8 cellular contexts compared by ENCODE assay signal in genomic region chr6:43013020-43013842, GRCh38. TPM values are rescaled to one million over a fixed set of nuclear protein-coding genes. Genes with fewer than 3 reads are reported as not detected.
DNase-seq lines count a peak whose midpoint lies in the region; ATAC-seq and TF ChIP-seq lines count a peak whose summit lies in the region.

No MANE protein-coding gene starts in this region.

- H3K9me3 ChIP-seq in KOPT-K1 (ENCODE audit: insufficient read depth, low read length, poor library complexity, severe bottlenecking), result no peaks in the 10 kb centered on the region
- H3K9me3 ChIP-seq in ascending aorta, result no peaks in the 10 kb centered on the region
- no peaks in the 10 kb centered on the region for H3K9me3 ChIP-seq in stomach

- H3K4me1 ChIP-seq in ascending aorta, result peaks cover 13 to 33% of the 10 kb centered on the region in 2 donors
- H3K4me1 ChIP-seq in stomach, result peaks cover 36 to 60% (median 52%) of the 10 kb centered on the region in 4 donors

- 2 to 5% (median 3%) methylated on average over 24 to 26 of the region's 26 CpGs for WGBS in stomach, 5 donors

- TF ChIP-seq POLR2A in stomach (IDR thresholded peaks at IDR 0.05), result no peak

- TF ChIP-seq CTCF in ascending aorta (IDR thresholded peaks at IDR 0.05), result no peak
- no peak for TF ChIP-seq CTCF in stomach (IDR thresholded peaks at IDR 0.05)

- H3K27ac ChIP-seq in KOPT-K1 (ENCODE audit: low read depth, low read length, poor library complexity, severe bottlenecking) (peak overlapping the region; percentile 76), ascending aorta (peak overlapping the region; percentile 80 to 81), stomach (peak overlapping the region; percentile 47 to 87 (median 84))

- DNase-seq in AG08396 (ENCODE audit: low spot score) (peak; percentile 18), ascending aorta (ENCODE audit: low spot score in 2 of 2) (no peak), iris pigment epithelial cell (ENCODE audit: low read depth) (peak; percentile 26), stomach (no peak), RPMI8226 (no peak), cortex of kidney (lab: John Stamatoyannopoulos, UW) (no peak)

- intact Hi-C loops in ascending aorta (cut with DNase I) (loop anchor here (1.0 to 5.0 kb wide), 5 partner anchors 29 to 159 kb away; partner anchors contain the start of genes PPP2R5D and SRF), stomach (cut with DNase I; ENCODE audit: low total_unique reads) (no loop called here)

- H3K27me3 ChIP-seq in ascending aorta, result no peaks in the 10 kb centered on the region
- H3K27me3 ChIP-seq in stomach, result no peaks in the 10 kb centered on the region

- H3K36me3 ChIP-seq in KOPT-K1 (ENCODE audit: insufficient read depth, low read length) (peaks cover 66% of the 10 kb centered on the region), ascending aorta (peaks cover 44 to 48% of the 10 kb centered on the region in 2 donors), stomach (peaks cover 32 to 61% (median 55%) of the 10 kb centered on the region in 4 donors)

- ATAC-seq in GM18909 (IDR thresholded peaks at IDR 0.05; ENCODE audit: poor library complexity, unreplicated experiment), result peak; percentile 4

- H3K4me3 ChIP-seq in ascending aorta, result peak overlapping the region; percentile 65 to 76
- H3K4me3 ChIP-seq in stomach, result peak overlapping the region; percentile 76 to 97 (median 86)

- TF ChIP-seq EP300 in stomach (IDR thresholded peaks at IDR 0.05), result no peak

RNA-seq across cellular contexts. Expression of gene MEA1, which starts 0.5 kb away (rescaled TPM):
- total RNA-seq in ascending aorta (61.1 TPM), stomach (10 to 100 TPM in 4 of 5 donors, 1 to 10 TPM in 1; 3.6 to 61.3 (median 27.7) TPM)
- 100 to 1,000 TPM in 2 of 3 donors, 10 to 100 TPM in 1; 95.2 to 118 (median 102) TPM for polyA plus RNA-seq in stomach

RNA-seq across cellular contexts. Expression of gene KLHDC3, which starts 0.8 kb away (rescaled TPM):
- 64.0 TPM for total RNA-seq in ascending aorta
- total RNA-seq in stomach, result 10 to 100 TPM; 40.0 to 88.5 (median 66.5) TPM
- polyA plus RNA-seq in stomach, result 10 to 100 TPM; 57.7 to 85.0 (median 84.2) TPM

RNA-seq across cellular contexts. Expression of gene RRP36, which starts 8.2 kb away (rescaled TPM):
- total RNA-seq in ascending aorta (20.6 TPM), stomach (10 to 100 TPM in 4 of 5 donors, 1 to 10 TPM in 1; 3.5 to 61.1 (median 37.1) TPM)
- 10 to 100 TPM; 27.8 to 47.7 (median 39.6) TPM for polyA plus RNA-seq in stomach

RNA-seq across cellular contexts. Expression of gene PPP2R5D, which starts 28.9 kb away (rescaled TPM):
- total RNA-seq in ascending aorta (27.7 TPM), stomach (100 to 1,000 TPM in 1 of 5 donors, 10 to 100 TPM in 4; 19.6 to 517 (median 40.6) TPM)
- 10 to 100 TPM; 21.0 to 23.7 (median 21.5) TPM for polyA plus RNA-seq in stomach

RNA-seq across cellular contexts. Expression of gene PEX6, which starts 34.2 kb away (rescaled TPM):
- 8.9 TPM for total RNA-seq in ascending aorta
- total RNA-seq in stomach, result 100 to 1,000 TPM in 1 of 5 donors, 10 to 100 TPM in 2, 1 to 10 TPM in 2; 5.5 to 118 (median 23.9) TPM
- 10 to 100 TPM; 13.0 to 16.4 (median 15.1) TPM for polyA plus RNA-seq in stomach

Comparison
In these comparisons a context has a peak if more than half of its experiments do, and no peak if none do; other contexts are left out.
1. DNase-seq: peak in AG08396 (single experiment) and iris pigment epithelial cell (single experiment); none in ascending aorta (0 of 2), stomach (single experiment), RPMI8226 (single experiment) and cortex of kidney (single experiment).
2. Peak in every context shown above with its lines, with median percentiles within 50 percentile points of each other: H3K27ac ChIP-seq.